1 cellular context compared by ENCODE assay signal in genomic region chr16:3611145-3611977, GRCh38.
TF ChIP-seq lines count a peak whose summit lies in the region.

Gene SLX4 (minus strand): TSS chr16:3611606. CDS start chr16:3608964, 2,642 bp downstream.

TF ChIP-seq in HepG2, 621 proteins besides CTCF, POLR2A, EP300 and RAD21 (continued from another document and continues in another):
- TF ChIP-seq, protein P1, sequence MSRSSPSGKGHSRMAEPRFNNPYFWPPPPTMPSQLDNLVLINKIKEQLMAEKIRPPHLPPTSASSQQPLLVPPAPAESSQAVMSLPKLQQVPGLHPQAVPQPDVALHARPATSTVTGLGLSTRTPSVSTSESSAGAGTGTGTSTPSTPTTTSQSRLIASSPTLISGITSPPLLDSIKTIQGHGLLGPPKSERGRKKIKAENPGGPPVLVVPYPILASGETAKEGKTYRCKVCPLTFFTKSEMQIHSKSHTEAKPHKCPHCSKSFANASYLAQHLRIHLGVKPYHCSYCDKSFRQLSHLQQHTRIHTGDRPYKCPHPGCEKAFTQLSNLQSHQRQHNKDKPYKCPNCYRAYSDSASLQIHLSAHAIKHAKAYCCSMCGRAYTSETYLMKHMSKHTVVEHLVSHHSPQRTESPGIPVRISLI (CRISPR knock-in tag; IDR thresholded peaks at IDR 0.05; ENCODE audit: borderline replicate concordance) = no peak
- TF ChIP-seq FOXO4 (CRISPR knock-in tag; conservative IDR thresholded peaks at IDR 0.05) (no peak), ZNF552 (CRISPR knock-in tag; IDR thresholded peaks at IDR 0.05; ENCODE audit: borderline replicate concordance) (no peak), HNF1A (IDR thresholded peaks at IDR 0.05; ENCODE audit: low read depth) (no peak), HNF1A (CRISPR knock-in tag; IDR thresholded peaks at IDR 0.05; ENCODE audit: borderline replicate concordance) (no peak), CREM (IDR thresholded peaks at IDR 0.05) (no peak), CREM (CRISPR knock-in tag; IDR thresholded peaks at IDR 0.05) (no peak), MIER2 (CRISPR knock-in tag; IDR thresholded peaks at IDR 0.05) (no peak), ZNF205 (CRISPR knock-in tag; IDR thresholded peaks at IDR 0.05) (no peak), ZNF275 (CRISPR knock-in tag; IDR thresholded peaks at IDR 0.05; ENCODE audit: borderline replicate concordance) (no peak), KMT2A (CRISPR knock-in tag; IDR thresholded peaks at IDR 0.05) (no peak; the same call in none of the 2 replicates), GZF1 (CRISPR knock-in tag; IDR thresholded peaks at IDR 0.05) (no peak), DDIT3 (CRISPR knock-in tag; IDR thresholded peaks at IDR 0.05) (no peak), HNRNPK (IDR thresholded peaks at IDR 0.05; ENCODE audit: low read depth, low read length, poor library complexity, severe bottlenecking) (no peak), ZNF484 (CRISPR knock-in tag; IDR thresholded peaks at IDR 0.05; ENCODE audit: borderline replicate concordance, low read depth) (no peak), ZMAT5 (CRISPR knock-in tag; IDR thresholded peaks at IDR 0.05; ENCODE audit: borderline replicate concordance, low read depth) (no peak), KDM3A (CRISPR knock-in tag; IDR thresholded peaks at IDR 0.05; ENCODE audit: low read depth) (no peak), ZNF34 (CRISPR knock-in tag; IDR thresholded peaks at IDR 0.05; ENCODE audit: borderline replicate concordance) (0 out of 2 replicates have a peak, but pooled peaks have one; percentile 48), ZNF746 (CRISPR knock-in tag; IDR thresholded peaks at IDR 0.05) (no peak), SOX5 (CRISPR knock-in tag; IDR thresholded peaks at IDR 0.05; ENCODE audit: borderline replicate concordance) (0 out of 2 replicates have a peak, but pooled peaks have one; percentile 7), ZSCAN22 (CRISPR knock-in tag; IDR thresholded peaks at IDR 0.05) (no peak), TBP (CRISPR knock-in tag; IDR thresholded peaks at IDR 0.05) (no peak)
- TF ChIP-seq, protein P2, sequence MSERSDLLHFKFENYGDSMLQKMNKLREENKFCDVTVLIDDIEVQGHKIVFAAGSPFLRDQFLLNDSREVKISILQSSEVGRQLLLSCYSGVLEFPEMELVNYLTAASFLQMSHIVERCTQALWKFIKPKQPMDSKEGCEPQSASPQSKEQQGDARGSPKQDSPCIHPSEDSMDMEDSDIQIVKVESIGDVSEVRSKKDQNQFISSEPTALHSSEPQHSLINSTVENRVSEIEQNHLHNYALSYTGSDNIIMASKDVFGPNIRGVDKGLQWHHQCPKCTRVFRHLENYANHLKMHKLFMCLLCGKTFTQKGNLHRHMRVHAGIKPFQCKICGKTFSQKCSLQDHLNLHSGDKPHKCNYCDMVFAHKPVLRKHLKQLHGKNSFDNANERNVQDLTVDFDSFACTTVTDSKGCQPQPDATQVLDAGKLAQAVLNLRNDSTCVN (CRISPR knock-in tag; IDR thresholded peaks at IDR 0.05; ENCODE audit: borderline replicate concordance) = no peak; the same call in 1 of the 2 replicates
- TF ChIP-seq, protein P3, sequence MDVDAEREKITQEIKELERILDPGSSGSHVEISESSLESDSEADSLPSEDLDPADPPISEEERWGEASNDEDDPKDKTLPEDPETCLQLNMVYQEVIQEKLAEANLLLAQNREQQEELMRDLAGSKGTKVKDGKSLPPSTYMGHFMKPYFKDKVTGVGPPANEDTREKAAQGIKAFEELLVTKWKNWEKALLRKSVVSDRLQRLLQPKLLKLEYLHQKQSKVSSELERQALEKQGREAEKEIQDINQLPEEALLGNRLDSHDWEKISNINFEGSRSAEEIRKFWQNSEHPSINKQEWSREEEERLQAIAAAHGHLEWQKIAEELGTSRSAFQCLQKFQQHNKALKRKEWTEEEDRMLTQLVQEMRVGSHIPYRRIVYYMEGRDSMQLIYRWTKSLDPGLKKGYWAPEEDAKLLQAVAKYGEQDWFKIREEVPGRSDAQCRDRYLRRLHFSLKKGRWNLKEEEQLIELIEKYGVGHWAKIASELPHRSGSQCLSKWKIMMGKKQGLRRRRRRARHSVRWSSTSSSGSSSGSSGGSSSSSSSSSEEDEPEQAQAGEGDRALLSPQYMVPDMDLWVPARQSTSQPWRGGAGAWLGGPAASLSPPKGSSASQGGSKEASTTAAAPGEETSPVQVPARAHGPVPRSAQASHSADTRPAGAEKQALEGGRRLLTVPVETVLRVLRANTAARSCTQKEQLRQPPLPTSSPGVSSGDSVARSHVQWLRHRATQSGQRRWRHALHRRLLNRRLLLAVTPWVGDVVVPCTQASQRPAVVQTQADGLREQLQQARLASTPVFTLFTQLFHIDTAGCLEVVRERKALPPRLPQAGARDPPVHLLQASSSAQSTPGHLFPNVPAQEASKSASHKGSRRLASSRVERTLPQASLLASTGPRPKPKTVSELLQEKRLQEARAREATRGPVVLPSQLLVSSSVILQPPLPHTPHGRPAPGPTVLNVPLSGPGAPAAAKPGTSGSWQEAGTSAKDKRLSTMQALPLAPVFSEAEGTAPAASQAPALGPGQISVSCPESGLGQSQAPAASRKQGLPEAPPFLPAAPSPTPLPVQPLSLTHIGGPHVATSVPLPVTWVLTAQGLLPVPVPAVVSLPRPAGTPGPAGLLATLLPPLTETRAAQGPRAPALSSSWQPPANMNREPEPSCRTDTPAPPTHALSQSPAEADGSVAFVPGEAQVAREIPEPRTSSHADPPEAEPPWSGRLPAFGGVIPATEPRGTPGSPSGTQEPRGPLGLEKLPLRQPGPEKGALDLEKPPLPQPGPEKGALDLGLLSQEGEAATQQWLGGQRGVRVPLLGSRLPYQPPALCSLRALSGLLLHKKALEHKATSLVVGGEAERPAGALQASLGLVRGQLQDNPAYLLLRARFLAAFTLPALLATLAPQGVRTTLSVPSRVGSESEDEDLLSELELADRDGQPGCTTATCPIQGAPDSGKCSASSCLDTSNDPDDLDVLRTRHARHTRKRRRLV (CRISPR knock-in tag; IDR thresholded peaks at IDR 0.05) = 0 out of 2 replicates have a peak, but pooled peaks have one; percentile 37
- TF ChIP-seq, protein P4, sequence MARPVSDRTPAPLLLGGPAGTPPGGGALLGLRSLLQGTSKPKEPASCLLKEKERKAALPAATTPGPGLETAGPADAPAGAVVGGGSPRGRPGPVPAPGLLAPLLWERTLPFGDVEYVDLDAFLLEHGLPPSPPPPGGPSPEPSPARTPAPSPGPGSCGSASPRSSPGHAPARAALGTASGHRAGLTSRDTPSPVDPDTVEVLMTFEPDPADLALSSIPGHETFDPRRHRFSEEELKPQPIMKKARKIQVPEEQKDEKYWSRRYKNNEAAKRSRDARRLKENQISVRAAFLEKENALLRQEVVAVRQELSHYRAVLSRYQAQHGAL (CRISPR knock-in tag; IDR thresholded peaks at IDR 0.05; ENCODE audit: not compliant biosample characterization) = no peak
- TF ChIP-seq, protein P5, sequence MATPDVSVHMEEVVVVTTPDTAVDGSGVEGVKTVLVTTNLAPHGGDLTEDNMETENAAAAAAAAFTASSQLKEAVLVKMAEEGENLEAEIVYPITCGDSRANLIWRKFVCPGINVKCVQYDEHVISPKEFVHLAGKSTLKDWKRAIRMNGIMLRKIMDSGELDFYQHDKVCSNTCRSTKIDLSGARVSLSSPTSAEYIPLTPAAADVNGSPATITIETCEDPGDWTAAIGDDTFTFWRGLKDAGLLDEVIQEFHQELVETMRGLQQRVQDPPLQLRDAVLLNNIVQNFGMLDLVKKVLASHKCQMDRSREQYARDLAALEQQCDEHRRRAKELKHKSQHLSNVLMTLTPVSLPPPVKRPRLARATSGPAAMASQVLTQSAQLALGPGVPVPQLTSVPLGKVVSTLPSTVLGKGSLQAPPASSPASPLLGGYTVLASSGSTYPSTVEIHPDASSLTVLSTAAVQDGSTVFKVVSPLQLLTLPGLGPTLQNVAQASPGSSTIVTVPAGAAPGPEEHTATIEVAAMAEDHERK (CRISPR knock-in tag; IDR thresholded peaks at IDR 0.05; ENCODE audit: low read depth) = no peak; the same call in 1 of the 2 replicates
- TF ChIP-seq, protein P6, sequence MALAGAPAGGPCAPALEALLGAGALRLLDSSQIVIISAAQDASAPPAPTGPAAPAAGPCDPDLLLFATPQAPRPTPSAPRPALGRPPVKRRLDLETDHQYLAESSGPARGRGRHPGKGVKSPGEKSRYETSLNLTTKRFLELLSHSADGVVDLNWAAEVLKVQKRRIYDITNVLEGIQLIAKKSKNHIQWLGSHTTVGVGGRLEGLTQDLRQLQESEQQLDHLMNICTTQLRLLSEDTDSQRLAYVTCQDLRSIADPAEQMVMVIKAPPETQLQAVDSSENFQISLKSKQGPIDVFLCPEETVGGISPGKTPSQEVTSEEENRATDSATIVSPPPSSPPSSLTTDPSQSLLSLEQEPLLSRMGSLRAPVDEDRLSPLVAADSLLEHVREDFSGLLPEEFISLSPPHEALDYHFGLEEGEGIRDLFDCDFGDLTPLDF (CRISPR knock-in tag; IDR thresholded peaks at IDR 0.05) = no peak; the same call in 1 of the 2 replicates
